ENCODE assay signal across 20 cellular contexts in the genomic region with DNA sequence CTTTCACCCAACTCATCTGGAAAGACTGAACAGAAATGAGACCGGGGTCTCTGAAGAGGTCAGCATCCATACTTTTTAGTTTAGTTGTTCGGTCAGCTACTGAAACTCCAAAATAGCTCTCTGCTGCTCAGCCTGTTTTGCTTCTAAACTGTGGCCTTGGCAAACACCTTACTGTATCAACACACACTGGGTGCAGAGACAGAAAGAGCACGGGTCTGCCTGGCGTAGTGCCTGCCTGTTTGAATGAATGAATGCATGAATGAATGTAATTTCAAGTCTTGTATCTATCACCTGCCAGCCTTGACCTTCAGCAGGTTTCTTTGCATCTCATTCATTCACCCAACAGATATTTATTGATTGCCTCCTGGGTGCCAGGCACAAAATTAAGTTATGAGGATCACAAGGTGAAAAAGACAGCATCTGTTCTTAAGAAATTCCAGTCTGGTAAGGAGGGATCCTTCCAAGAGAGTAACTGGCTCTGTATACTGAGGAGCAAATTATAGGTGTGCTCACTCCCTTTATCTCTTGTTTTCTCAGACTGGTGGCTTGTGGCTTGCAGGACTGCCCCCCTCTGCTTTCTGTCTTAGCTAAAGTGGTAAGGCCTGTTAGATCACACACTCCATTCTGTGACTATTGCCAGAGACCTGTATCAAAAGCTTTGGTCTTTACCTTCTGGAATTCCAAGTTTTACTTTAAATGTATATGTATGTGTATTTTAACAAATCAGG.
"Had no signal": no experiment of that assay in that cellular context is flagged by ENCODE, and none has a peak within 500 bp of the region (broad histone marks: within the 10 kb centered on the region; RNA-seq: fewer than 3 reads in every experiment).

No MANE protein-coding gene starts in this region.

- H3K4me1 ChIP-seq: breast epithelium, lower lobe of right lung, spleen had no signal

- ATAC-seq: activated CD4-positive, CD25-positive, alpha-beta regulatory T cell treated with anti-CD3 and anti-CD28 coated beads, Interleukin-2, amount 50 U/mL, for 24 hours; lower lobe of right lung; stimulated activated memory B cell treated with anti-CD40 and anti-IgM and Interleukin-4, amounts not matched to agents 10 μg/mL and 1 μg/mL and 100 μg/mL, for 72 hours had no signal

- H3K27ac ChIP-seq: breast epithelium, hepatocyte, lower lobe of right lung, spleen, thoracic aorta had no signal

- DNase-seq: activated CD4-positive, alpha-beta T cell treated with anti-CD3 and anti-CD28 coated beads, Interleukin-2, amount 10 ng/mL, durations not matched to agents 7 days and 5 days; activated CD8-positive, alpha-beta memory T cell treated with anti-CD3 and anti-CD28 coated beads, Interleukin-2, amount 50 U/mL, for 48 hours; activated effector memory CD4-positive, alpha-beta T cell treated with Interleukin-2 at 50 U/mL for 16 hours; activated naive CD4-positive, alpha-beta T cell treated with anti-CD3 and anti-CD28 coated beads, Interleukin-2, amount 10 ng/mL, durations not matched to agents 7 days and 5 days; activated T-cell treated with anti-CD3 and anti-CD28 coated beads, Interleukin-2, amount 50 U/mL, for 48 hours; cerebellar nuclear complex; effector CD8-positive, alpha-beta T cell; lower lobe of right lung; nucleus accumbens; posterior cingulate gyrus; retina; spleen; stimulated activated CD4-positive, alpha-beta T cell treated with anti-CD3 and anti-CD28 coated beads, Interleukin-4, amount 100 ng/mL, for 4 hours; T-helper 1 cell; T1000 had no signal

- H3K36me3 ChIP-seq: breast epithelium, lower lobe of right lung, spleen, thoracic aorta had no signal

- H3K27me3 ChIP-seq: breast epithelium, hepatocyte had no signal

- H3K4me3 ChIP-seq: breast epithelium, hepatocyte, lower lobe of right lung, spleen, thoracic aorta had no signal
